In the genomic region with DNA sequence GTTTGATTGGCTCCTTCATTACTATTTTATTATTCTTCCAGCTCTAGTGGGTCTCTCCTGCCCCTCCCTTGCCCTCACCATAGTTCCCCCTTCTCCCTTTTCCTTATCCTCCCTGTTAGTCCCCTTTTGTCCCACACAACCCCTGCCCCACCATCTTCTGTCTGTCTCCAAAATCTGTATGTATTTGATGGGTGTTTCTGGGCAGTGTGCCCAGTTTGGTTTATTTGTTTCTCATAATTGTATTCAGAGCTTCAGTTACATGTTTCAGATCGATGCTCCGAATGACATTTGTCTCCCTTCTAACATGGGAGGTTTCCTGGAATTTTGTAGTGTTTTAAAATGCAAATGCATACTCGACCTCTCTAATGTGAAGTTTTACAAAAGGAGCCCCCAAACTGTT, we compare ENCODE assay signal across 2 cellular contexts.
TF ChIP-seq lines count a peak whose summit lies in the region.

No MANE protein-coding gene starts in this region.

TF ChIP-seq in GM23338, 12 proteins besides CTCF, POLR2A, EP300 and RAD21 (continued from another document):
- TF ChIP-seq, protein P1, sequence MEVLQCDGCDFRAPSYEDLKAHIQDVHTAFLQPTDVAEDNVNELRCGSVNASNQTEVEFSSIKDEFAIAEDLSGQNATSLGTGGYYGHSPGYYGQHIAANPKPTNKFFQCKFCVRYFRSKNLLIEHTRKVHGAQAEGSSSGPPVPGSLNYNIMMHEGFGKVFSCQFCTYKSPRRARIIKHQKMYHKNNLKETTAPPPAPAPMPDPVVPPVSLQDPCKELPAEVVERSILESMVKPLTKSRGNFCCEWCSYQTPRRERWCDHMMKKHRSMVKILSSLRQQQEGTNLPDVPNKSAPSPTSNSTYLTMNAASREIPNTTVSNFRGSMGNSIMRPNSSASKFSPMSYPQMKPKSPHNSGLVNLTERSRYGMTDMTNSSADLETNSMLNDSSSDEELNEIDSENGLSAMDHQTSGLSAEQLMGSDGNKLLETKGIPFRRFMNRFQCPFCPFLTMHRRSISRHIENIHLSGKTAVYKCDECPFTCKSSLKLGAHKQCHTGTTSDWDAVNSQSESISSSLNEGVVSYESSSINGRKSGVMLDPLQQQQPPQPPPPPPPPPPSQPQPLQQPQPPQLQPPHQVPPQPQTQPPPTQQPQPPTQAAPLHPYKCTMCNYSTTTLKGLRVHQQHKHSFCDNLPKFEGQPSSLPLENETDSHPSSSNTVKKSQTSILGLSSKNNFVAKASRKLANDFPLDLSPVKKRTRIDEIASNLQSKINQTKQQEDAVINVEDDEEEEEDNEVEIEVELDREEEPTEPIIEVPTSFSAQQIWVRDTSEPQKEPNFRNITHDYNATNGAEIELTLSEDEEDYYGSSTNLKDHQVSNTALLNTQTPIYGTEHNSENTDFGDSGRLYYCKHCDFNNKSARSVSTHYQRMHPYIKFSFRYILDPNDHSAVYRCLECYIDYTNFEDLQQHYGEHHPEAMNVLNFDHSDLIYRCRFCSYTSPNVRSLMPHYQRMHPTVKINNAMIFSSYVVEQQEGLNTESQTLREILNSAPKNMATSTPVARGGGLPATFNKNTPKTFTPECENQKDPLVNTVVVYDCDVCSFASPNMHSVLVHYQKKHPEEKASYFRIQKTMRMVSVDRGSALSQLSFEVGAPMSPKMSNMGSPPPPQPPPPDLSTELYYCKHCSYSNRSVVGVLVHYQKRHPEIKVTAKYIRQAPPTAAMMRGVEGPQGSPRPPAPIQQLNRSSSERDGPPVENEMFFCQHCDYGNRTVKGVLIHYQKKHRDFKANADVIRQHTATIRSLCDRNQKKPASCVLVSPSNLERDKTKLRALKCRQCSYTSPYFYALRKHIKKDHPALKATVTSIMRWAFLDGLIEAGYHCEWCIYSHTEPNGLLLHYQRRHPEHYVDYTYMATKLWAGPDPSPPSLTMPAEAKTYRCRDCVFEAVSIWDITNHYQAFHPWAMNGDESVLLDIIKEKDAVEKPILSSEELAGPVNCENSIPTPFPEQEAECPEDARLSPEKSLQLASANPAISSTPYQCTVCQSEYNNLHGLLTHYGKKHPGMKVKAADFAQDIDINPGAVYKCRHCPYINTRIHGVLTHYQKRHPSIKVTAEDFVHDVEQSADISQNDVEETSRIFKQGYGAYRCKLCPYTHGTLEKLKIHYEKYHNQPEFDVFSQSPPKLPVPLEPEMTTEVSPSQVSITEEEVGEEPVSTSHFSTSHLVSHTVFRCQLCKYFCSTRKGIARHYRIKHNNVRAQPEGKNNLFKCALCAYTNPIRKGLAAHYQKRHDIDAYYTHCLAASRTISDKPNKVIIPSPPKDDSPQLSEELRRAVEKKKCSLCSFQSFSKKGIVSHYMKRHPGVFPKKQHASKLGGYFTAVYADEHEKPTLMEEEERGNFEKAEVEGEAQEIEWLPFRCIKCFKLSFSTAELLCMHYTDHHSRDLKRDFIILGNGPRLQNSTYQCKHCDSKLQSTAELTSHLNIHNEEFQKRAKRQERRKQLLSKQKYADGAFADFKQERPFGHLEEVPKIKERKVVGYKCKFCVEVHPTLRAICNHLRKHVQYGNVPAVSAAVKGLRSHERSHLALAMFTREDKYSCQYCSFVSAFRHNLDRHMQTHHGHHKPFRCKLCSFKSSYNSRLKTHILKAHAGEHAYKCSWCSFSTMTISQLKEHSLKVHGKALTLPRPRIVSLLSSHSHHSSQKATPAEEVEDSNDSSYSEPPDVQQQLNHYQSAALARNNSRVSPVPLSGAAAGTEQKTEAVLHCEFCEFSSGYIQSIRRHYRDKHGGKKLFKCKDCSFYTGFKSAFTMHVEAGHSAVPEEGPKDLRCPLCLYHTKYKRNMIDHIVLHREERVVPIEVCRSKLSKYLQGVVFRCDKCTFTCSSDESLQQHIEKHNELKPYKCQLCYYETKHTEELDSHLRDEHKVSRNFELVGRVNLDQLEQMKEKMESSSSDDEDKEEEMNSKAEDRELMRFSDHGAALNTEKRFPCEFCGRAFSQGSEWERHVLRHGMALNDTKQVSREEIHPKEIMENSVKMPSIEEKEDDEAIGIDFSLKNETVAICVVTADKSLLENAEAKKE (CRISPR knock-in tag; IDR thresholded peaks at IDR 0.05) = no peak
- TF ChIP-seq ZNF331 (CRISPR knock-in tag; IDR thresholded peaks at IDR 0.05; ENCODE audit: low read depth) (no peak), EZH2 (IDR thresholded peaks at IDR 0.05; ENCODE audit: low read depth, unreplicated experiment) (no peak), ZNF114 (CRISPR knock-in tag; IDR thresholded peaks at IDR 0.05) (no peak), NANOG (IDR thresholded peaks at IDR 0.05; ENCODE audit: borderline replicate concordance) (no peak)

TF ChIP-seq in SK-N-SH treated with all-trans-retinoic acid at 6 μM for 48 hours, 23 proteins besides CTCF, POLR2A, EP300 and RAD21 (continued from another document):
- TF ChIP-seq, protein P2, sequence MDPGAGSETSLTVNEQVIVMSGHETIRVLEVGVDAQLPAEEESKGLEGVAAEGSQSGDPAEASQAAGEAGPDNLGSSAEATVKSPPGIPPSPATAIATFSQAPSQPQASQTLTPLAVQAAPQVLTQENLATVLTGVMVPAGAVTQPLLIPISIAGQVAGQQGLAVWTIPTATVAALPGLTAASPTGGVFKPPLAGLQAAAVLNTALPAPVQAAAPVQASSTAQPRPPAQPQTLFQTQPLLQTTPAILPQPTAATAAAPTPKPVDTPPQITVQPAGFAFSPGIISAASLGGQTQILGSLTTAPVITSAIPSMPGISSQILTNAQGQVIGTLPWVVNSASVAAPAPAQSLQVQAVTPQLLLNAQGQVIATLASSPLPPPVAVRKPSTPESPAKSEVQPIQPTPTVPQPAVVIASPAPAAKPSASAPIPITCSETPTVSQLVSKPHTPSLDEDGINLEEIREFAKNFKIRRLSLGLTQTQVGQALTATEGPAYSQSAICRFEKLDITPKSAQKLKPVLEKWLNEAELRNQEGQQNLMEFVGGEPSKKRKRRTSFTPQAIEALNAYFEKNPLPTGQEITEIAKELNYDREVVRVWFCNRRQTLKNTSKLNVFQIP (CRISPR knock-in tag; IDR thresholded peaks at IDR 0.05; ENCODE audit: borderline replicate concordance, low read depth) = no peak
- TF ChIP-seq, protein P3, sequence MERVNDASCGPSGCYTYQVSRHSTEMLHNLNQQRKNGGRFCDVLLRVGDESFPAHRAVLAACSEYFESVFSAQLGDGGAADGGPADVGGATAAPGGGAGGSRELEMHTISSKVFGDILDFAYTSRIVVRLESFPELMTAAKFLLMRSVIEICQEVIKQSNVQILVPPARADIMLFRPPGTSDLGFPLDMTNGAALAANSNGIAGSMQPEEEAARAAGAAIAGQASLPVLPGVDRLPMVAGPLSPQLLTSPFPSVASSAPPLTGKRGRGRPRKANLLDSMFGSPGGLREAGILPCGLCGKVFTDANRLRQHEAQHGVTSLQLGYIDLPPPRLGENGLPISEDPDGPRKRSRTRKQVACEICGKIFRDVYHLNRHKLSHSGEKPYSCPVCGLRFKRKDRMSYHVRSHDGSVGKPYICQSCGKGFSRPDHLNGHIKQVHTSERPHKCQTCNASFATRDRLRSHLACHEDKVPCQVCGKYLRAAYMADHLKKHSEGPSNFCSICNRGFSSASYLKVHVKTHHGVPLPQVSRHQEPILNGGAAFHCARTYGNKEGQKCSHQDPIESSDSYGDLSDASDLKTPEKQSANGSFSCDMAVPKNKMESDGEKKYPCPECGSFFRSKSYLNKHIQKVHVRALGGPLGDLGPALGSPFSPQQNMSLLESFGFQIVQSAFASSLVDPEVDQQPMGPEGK (CRISPR knock-in tag; IDR thresholded peaks at IDR 0.05; ENCODE audit: borderline replicate concordance) = no peak
- no peak for TF ChIP-seq GLIS3 (CRISPR knock-in tag; IDR thresholded peaks at IDR 0.05)
- TF ChIP-seq ZNF70 (CRISPR knock-in tag; IDR thresholded peaks at IDR 0.05) = no peak
